Comparison of ENCODE assay signal across 8 cellular contexts in the genomic region with DNA sequence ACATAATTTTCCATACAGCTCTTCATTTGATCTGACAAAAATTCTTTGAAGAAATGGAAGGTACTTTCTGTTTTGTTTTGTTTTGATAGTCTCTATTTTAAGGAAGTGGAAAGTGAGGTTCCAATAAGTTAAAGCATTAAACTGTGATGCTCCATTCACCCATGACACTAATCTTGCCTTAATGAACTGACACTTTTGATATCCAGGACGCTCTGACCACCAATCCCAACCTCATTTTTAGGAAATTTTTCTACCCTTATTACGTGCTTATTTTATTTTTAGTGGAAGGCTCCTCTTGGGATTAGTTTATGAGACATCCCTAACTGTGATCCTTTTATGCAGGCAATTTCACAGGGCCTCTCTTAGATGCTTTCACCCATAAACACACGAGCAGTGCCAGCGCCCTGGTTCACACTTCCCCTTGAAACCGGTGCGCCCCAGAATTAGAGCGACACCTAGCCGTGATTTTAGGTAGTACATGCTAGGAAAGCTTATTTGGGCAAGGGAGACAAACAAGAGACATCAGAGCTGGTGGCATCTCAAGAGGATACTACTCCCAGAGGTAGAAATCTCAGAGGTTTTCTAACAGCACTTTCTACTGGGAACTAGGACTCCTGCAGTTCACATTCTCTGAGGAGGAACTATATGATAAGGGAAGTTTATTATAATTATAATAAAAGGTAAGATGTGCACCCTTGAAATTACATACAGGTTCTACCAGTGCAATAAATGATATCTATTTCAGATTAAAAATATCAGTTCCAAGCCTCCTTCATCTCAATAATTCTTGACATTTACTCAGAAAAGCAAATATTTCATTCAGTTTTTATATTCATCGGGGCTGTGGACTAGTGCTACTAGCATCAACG.
DNase-seq lines count a peak whose midpoint lies in the region; FAIRE-seq and TF ChIP-seq lines count a peak whose summit lies in the region.

No MANE protein-coding gene starts in this region.

- H3K79me2 ChIP-seq in osteoblast (ENCODE audit: insufficient read depth, low read length), result no peaks in the 10 kb centered on the region

- WGBS in thyroid gland, 2 donors, result 30 to 31% methylated on average over 10 of the region's 10 CpGs

- peak; percentile 11 for DNase-seq in GOT3 (lab: John Stamatoyannopoulos, UW)
- DNase-seq in Kasumi-1 (lab: John Stamatoyannopoulos, UW), result peak; percentile 84 to 89
- DNase-seq in RKO (ENCODE audit: low spot score), result peak; percentile 66
- peak; percentile 46 for DNase-seq in activated T-helper 9 cell treated with anti-CD3 and anti-CD28 coated beads, Interleukin-2, amount 50 U/mL, for 16 hours (ENCODE audit: low read depth)
- peak; percentile 66 for DNase-seq in foreskin melanocyte
- peak; percentile 39 for DNase-seq in osteoblast (ENCODE audit: insufficient read length, low spot score, missing footprints)
- DNase-seq in thyroid gland, result peak; percentile 75 to 84

- FAIRE-seq in G401.6 (lab: Jason Lieb, UNC), result peak; percentile 23

- H3K27ac ChIP-seq in osteoblast (ENCODE audit: low read depth, low read length) (no peak overlapping the region), thyroid gland (no peak overlapping the region)

- H3K36me3 ChIP-seq in osteoblast (ENCODE audit: insufficient read depth, low read length) (no peaks in the 10 kb centered on the region), thyroid gland (no peaks in the 10 kb centered on the region)

- no peaks in the 10 kb centered on the region for H3K9me3 ChIP-seq in osteoblast (ENCODE audit: low read depth, low read length)
- H3K9me3 ChIP-seq in thyroid gland, result no peaks in the 10 kb centered on the region

- peaks cover 4% of the 10 kb centered on the region for H3K4me1 ChIP-seq in osteoblast (ENCODE audit: insufficient read depth, low read length)
- no peaks in the 10 kb centered on the region for H3K4me1 ChIP-seq in thyroid gland

- TF ChIP-seq CTCF in osteoblast (IDR thresholded peaks at IDR 0.05; ENCODE audit: extremely low read depth, low read depth, low read length) (peak; percentile 92), thyroid gland (IDR thresholded peaks at IDR 0.05) (peak; percentile 62 to 94 (median 85))

- peaks cover 3% of the 10 kb centered on the region for H3K27me3 ChIP-seq in osteoblast (ENCODE audit: insufficient read depth, low read length)
- H3K27me3 ChIP-seq in thyroid gland, result no peaks in the 10 kb centered on the region

- no peak for TF ChIP-seq POLR2A in thyroid gland (IDR thresholded peaks at IDR 0.05)

- H3K4me2 ChIP-seq in osteoblast (ENCODE audit: insufficient read depth, low read length), result peak overlapping the region; percentile 63

- H4K20me1 ChIP-seq in osteoblast (ENCODE audit: insufficient read depth, low read length), result no peaks in the 10 kb centered on the region

- intact Hi-C loops in thyroid gland (cut with DNase I), result no loop called here

- H3K4me3 ChIP-seq in osteoblast (ENCODE audit: insufficient read depth, low read length), result peak overlapping the region; percentile 37
- no peak overlapping the region for H3K4me3 ChIP-seq in thyroid gland (replicated peaks in 1 of 3)

- H2AFZ ChIP-seq in osteoblast (ENCODE audit: low read length), result peak overlapping the region; percentile 43

Comparison
In these comparisons a context has a peak if more than half of its experiments do, and no peak if none do; other contexts are left out.
1. DNase-seq: peak in every context shown above with its lines; median percentile 86 in Kasumi-1; 80 in thyroid gland; 66 in RKO; 66 in foreskin melanocyte; 46 in activated T-helper 9 cell treated with anti-CD3 and anti-CD28 coated beads, Interleukin-2, amount 50 U/mL, for 16 hours; 39 in osteoblast; 11 in GOT3.